1 cellular context compared by ENCODE assay signal in genomic region chr10:3757250-3757637, GRCh38.
TF ChIP-seq lines count a peak whose summit lies in the region.

No MANE protein-coding gene starts in this region.

TF ChIP-seq in IMR-90, 13 proteins besides CTCF, POLR2A, EP300 and RAD21:
- TF ChIP-seq CHD1 (IDR thresholded peaks at IDR 0.05; ENCODE audit: low read depth, low read length): no peak
- no peak for TF ChIP-seq CEBPB (IDR thresholded peaks at IDR 0.05; ENCODE audit: low read depth, low read length)
- no peak for TF ChIP-seq FOS (IDR thresholded peaks at IDR 0.05; ENCODE audit: low read depth, low read length)
- no peak for TF ChIP-seq SMC3 (IDR thresholded peaks at IDR 0.05; ENCODE audit: low read depth, low read length)
- TF ChIP-seq MXI1 (IDR thresholded peaks at IDR 0.05; ENCODE audit: borderline replicate concordance, low read depth, low read length): no peak
- TF ChIP-seq MAFK (IDR thresholded peaks at IDR 0.05; ENCODE audit: low read depth, low read length): no peak
- TF ChIP-seq RFX5 (IDR thresholded peaks at IDR 0.05; ENCODE audit: low read depth, low read length): no peak
- TF ChIP-seq MAZ (IDR thresholded peaks at IDR 0.05; ENCODE audit: borderline replicate concordance, low read depth, low read length): no peak
- no peak for TF ChIP-seq ELK1 (IDR thresholded peaks at IDR 0.05; ENCODE audit: borderline replicate concordance, low read depth, low read length)
- TF ChIP-seq NFE2L2 (IDR thresholded peaks at IDR 0.05; ENCODE audit: low read depth, low read length): no peak
- TF ChIP-seq RCOR1 (IDR thresholded peaks at IDR 0.05; ENCODE audit: insufficient replicate concordance, low read length): no peak
- TF ChIP-seq BHLHE40 (IDR thresholded peaks at IDR 0.05; ENCODE audit: low read depth, low read length): no peak
- TF ChIP-seq USF2 (IDR thresholded peaks at IDR 0.05; ENCODE audit: low read depth, low read length): no peak
